In the genomic region with DNA sequence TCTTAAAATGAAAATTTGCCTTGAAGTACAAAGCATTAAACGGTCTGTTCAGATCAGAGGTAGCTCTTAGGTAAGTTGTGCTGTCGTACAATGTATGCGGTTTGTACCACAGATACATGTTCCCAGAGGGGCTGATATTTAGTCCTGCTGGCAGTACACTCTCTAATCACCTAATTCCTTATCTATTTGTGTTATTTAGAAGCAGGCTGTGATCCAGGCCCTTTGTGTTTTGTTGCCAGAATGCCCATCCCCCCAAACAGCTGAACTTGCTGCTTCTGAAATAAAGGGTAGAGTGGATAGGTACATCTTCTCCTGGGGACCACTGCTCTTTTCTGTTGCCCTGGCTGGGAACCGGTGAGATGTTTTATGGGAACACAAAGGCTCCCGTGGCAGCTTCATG, we compare ENCODE assay signal across 19 cellular contexts.
DNase-seq lines count a peak whose midpoint lies in the region; ATAC-seq, FAIRE-seq and TF ChIP-seq lines count a peak whose summit lies in the region.
"Had no signal": no experiment of that assay in that cellular context is flagged by ENCODE, and none has a peak within 500 bp of the region (broad histone marks: within the 10 kb centered on the region; RNA-seq: fewer than 3 reads in every experiment).

No MANE protein-coding gene starts in this region.

- 72% methylated on average over 4 of the region's 5 CpGs for WGBS in right lobe of liver (ENCODE audit: insufficient coverage, low coverage, low lambda C conversion rate, missing lambda C conversion rate)
- 95% methylated on average over 5 of the region's 5 CpGs for WGBS in HepG2 (ENCODE audit: low lambda C conversion rate)

- in situ Hi-C loops in HepG2 (cut with HindIII; ENCODE audit: extremely low pct_ligation_motif_present, low pct_unique_long_range_greater_than_20kb), result no loop called here

- no peaks in the 10 kb centered on the region for H3K36me3 ChIP-seq in right lobe of liver
- peaks cover 21 to 63% of the 10 kb centered on the region in 2 experiments for H3K36me3 ChIP-seq in HepG2 (replicated peaks in 1 of 2; ENCODE audit: control insufficient read depth in 1 of 2, insufficient read depth in 2 of 2, low read length in 2 of 2)

- H3K79me2 ChIP-seq in HepG2 (ENCODE audit: insufficient read depth, low read length), result peaks cover 23% of the 10 kb centered on the region

- TF ChIP-seq CTCF in right lobe of liver (IDR thresholded peaks at IDR 0.05) (no peak), HepG2 (CRISPR knock-in tag; IDR thresholded peaks at IDR 0.05) (no peak)

- no peak overlapping the region for H2AFZ ChIP-seq in HepG2 (ENCODE audit: low read length)
- H2AFZ ChIP-seq: GM23248 had no signal

- intact Hi-C loops in right lobe of liver (cut with DNase I) (no loop called here), HepG2 (cut with micrococcal nuclease; ENCODE audit: unreplicated experiment) (no loop called here)

- H4K20me1 ChIP-seq in HepG2 (ENCODE audit: insufficient read depth, low read length), result peaks cover under 1% of the 10 kb centered on the region; the same call in 1 of the 2 replicates

- DNase-seq in right lobe of liver (no peak), HepG2 (ENCODE audit: low spot score) (no peak), left lobe of liver (ENCODE audit: low spot score) (no peak), SK-N-DZ (ENCODE audit: low spot score) (no peak), NCI-H1930 (lab: John Stamatoyannopoulos, UW) (no peak), hepatic stellate cell (ENCODE audit: low spot score) (no peak)
- DNase-seq: AML-193; C1 segment of cervical spinal cord; Caco-2; CD8-positive, alpha-beta T cell; GM23248; H7; Kasumi-1; NCI-H526; RPMI8226; SHP77 had no signal

- peaks cover 0 to 20% (median 10%) of the 10 kb centered on the region in 4 donors for H3K4me1 ChIP-seq in right lobe of liver
- no peaks in the 10 kb centered on the region for H3K4me1 ChIP-seq in HepG2 (ENCODE audit: insufficient read depth, low read length)
- H3K4me1 ChIP-seq: A549, Caco-2 had no signal

- H3K4me3 ChIP-seq in right lobe of liver, result no peak overlapping the region
- no peak overlapping the region for H3K4me3 ChIP-seq in HepG2 (replicated peaks in 1 of 3; ENCODE audit: insufficient read depth in 1 of 3, low read depth in 2 of 3, low read length in 3 of 3)
- H3K4me3 ChIP-seq: A549, GM23248, K562 had no signal

- BruUV-seq in HepG2 (replicated peaks; lab: Mats Ljungman, UMichigan), result no TSS peak

- H3K27ac ChIP-seq in right lobe of liver (no peak overlapping the region), HepG2 (ENCODE audit: extremely low read length, insufficient read depth, low read length) (no peak overlapping the region)
- H3K27ac ChIP-seq: A549, GM23248 had no signal

- H3K9me3 ChIP-seq in right lobe of liver, result no peaks in the 10 kb centered on the region
- H3K9me3 ChIP-seq in HepG2 (ENCODE audit: low read length), result no peaks in the 10 kb centered on the region
- H3K9me3 ChIP-seq: A549, Caco-2 had no signal

- H3K9ac ChIP-seq in HepG2 (ENCODE audit: insufficient read depth, low read depth, low read length), result no peak overlapping the region
- H3K9ac ChIP-seq: GM23248 had no signal

- TF ChIP-seq POLR2A in right lobe of liver (IDR thresholded peaks at IDR 0.05) (no peak), HepG2 (IDR thresholded peaks at IDR 0.05; ENCODE audit: insufficient read depth in 1 of 2, low read depth in 2 of 2, low read length in 2 of 2) (no peak)

- FAIRE-seq in HepG2 (lab: Jason Lieb, UNC), result no peak
- FAIRE-seq: A549, K562 had no signal

- no peaks in the 10 kb centered on the region for H3K27me3 ChIP-seq in right lobe of liver
- H3K27me3 ChIP-seq in HepG2 (ENCODE audit: control insufficient read depth in 1 of 2, insufficient read depth in 2 of 2, low read length in 2 of 2), result no peaks in the 10 kb centered on the region

- POLR2A ChIA-PET in HepG2 (lab: Yijun Ruan, JAX), result no interaction called here

- no peak for TF ChIP-seq RAD21 in HepG2 (CRISPR knock-in tag; IDR thresholded peaks at IDR 0.05)

- ATAC-seq in right lobe of liver (peak in 3 of 4 donors; percentile 28 to 63 (median 55)), HepG2 (no peak), SK-N-SH treated with all-trans-retinoic acid at 6 μM for 48 hours (no peak), left lobe of liver (peak; percentile 20)
- ATAC-seq: A549; CD8-positive, alpha-beta T cell; K562 had no signal

- TF ChIP-seq EP300 in HepG2 (IDR thresholded peaks at IDR 0.05; ENCODE audit: low read depth in 2 of 2, low read length in 2 of 2) (no peak), HepG2 (CRISPR knock-in tag; IDR thresholded peaks at IDR 0.05; ENCODE audit: borderline replicate concordance) (no peak)

- CTCF ChIA-PET in HepG2 (lab: Yijun Ruan, JAX; ENCODE audit: low intra/inter-chr PET ratio, low total read pairs), result no interaction called here

- no peak overlapping the region for H3K4me2 ChIP-seq in HepG2 (ENCODE audit: low read depth, low read length)
- H3K4me2 ChIP-seq: A549 had no signal

TF ChIP-seq in HepG2, 621 proteins besides CTCF, POLR2A, EP300 and RAD21:
- TF ChIP-seq, protein P1, sequence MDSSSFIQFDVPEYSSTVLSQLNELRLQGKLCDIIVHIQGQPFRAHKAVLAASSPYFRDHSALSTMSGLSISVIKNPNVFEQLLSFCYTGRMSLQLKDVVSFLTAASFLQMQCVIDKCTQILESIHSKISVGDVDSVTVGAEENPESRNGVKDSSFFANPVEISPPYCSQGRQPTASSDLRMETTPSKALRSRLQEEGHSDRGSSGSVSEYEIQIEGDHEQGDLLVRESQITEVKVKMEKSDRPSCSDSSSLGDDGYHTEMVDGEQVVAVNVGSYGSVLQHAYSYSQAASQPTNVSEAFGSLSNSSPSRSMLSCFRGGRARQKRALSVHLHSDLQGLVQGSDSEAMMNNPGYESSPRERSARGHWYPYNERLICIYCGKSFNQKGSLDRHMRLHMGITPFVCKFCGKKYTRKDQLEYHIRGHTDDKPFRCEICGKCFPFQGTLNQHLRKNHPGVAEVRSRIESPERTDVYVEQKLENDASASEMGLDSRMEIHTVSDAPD (CRISPR knock-in tag; IDR thresholded peaks at IDR 0.05), result no peak
- TF ChIP-seq, protein P2, sequence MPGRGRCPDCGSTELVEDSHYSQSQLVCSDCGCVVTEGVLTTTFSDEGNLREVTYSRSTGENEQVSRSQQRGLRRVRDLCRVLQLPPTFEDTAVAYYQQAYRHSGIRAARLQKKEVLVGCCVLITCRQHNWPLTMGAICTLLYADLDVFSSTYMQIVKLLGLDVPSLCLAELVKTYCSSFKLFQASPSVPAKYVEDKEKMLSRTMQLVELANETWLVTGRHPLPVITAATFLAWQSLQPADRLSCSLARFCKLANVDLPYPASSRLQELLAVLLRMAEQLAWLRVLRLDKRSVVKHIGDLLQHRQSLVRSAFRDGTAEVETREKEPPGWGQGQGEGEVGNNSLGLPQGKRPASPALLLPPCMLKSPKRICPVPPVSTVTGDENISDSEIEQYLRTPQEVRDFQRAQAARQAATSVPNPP (CRISPR knock-in tag; IDR thresholded peaks at IDR 0.05), result no peak
- TF ChIP-seq CENPX (CRISPR knock-in tag; IDR thresholded peaks at IDR 0.05) (no peak), ZNF841 (CRISPR knock-in tag; IDR thresholded peaks at IDR 0.05; ENCODE audit: borderline replicate concordance) (no peak), ZNF101 (CRISPR knock-in tag; IDR thresholded peaks at IDR 0.05; ENCODE audit: borderline replicate concordance, low read depth) (no peak), ZBTB38 (CRISPR knock-in tag; IDR thresholded peaks at IDR 0.05) (no peak), NFIC (IDR thresholded peaks at IDR 0.05; ENCODE audit: low read length) (no peak), BRCA1 (CRISPR knock-in tag; IDR thresholded peaks at IDR 0.05) (no peak), ZBTB21 (CRISPR knock-in tag; IDR thresholded peaks at IDR 0.05) (no peak), SP5 (CRISPR knock-in tag; IDR thresholded peaks at IDR 0.05; ENCODE audit: borderline replicate concordance, low read depth) (no peak), PRPF4 (IDR thresholded peaks at IDR 0.05; ENCODE audit: low read depth, low read length, poor library complexity, severe bottlenecking) (no peak), ZBTB8A (CRISPR knock-in tag; IDR thresholded peaks at IDR 0.05; ENCODE audit: borderline replicate concordance, low read depth) (no peak)

TF ChIP-seq in SK-N-SH treated with all-trans-retinoic acid at 6 μM for 48 hours, 23 proteins besides CTCF, POLR2A, EP300 and RAD21:
- TF ChIP-seq PPARA (CRISPR knock-in tag; IDR thresholded peaks at IDR 0.05; ENCODE audit: borderline replicate concordance), result no peak
- no peak for TF ChIP-seq SNAI2 (CRISPR knock-in tag; IDR thresholded peaks at IDR 0.05)
- no peak for TF ChIP-seq ZFP3 (CRISPR knock-in tag; IDR thresholded peaks at IDR 0.05)
- TF ChIP-seq, protein P3, sequence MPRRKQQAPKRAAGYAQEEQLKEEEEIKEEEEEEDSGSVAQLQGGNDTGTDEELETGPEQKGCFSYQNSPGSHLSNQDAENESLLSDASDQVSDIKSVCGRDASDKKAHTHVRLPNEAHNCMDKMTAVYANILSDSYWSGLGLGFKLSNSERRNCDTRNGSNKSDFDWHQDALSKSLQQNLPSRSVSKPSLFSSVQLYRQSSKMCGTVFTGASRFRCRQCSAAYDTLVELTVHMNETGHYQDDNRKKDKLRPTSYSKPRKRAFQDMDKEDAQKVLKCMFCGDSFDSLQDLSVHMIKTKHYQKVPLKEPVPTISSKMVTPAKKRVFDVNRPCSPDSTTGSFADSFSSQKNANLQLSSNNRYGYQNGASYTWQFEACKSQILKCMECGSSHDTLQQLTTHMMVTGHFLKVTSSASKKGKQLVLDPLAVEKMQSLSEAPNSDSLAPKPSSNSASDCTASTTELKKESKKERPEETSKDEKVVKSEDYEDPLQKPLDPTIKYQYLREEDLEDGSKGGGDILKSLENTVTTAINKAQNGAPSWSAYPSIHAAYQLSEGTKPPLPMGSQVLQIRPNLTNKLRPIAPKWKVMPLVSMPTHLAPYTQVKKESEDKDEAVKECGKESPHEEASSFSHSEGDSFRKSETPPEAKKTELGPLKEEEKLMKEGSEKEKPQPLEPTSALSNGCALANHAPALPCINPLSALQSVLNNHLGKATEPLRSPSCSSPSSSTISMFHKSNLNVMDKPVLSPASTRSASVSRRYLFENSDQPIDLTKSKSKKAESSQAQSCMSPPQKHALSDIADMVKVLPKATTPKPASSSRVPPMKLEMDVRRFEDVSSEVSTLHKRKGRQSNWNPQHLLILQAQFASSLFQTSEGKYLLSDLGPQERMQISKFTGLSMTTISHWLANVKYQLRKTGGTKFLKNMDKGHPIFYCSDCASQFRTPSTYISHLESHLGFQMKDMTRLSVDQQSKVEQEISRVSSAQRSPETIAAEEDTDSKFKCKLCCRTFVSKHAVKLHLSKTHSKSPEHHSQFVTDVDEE (CRISPR knock-in tag; IDR thresholded peaks at IDR 0.05), result 0 out of 2 replicates have a peak, but pooled peaks have one; percentile 27
- no peak for TF ChIP-seq ZNF70 (CRISPR knock-in tag; IDR thresholded peaks at IDR 0.05)

Comparison
In these comparisons a context has a peak if more than half of its experiments do, and no peak if none do; other contexts are left out.
1. ATAC-seq: peak in right lobe of liver (3 of 4) and left lobe of liver (single experiment); none in HepG2 (single experiment) and SK-N-SH treated with all-trans-retinoic acid at 6 μM for 48 hours (single experiment).